Comparison of ENCODE assay signal across 8 cellular contexts in the genomic region with DNA sequence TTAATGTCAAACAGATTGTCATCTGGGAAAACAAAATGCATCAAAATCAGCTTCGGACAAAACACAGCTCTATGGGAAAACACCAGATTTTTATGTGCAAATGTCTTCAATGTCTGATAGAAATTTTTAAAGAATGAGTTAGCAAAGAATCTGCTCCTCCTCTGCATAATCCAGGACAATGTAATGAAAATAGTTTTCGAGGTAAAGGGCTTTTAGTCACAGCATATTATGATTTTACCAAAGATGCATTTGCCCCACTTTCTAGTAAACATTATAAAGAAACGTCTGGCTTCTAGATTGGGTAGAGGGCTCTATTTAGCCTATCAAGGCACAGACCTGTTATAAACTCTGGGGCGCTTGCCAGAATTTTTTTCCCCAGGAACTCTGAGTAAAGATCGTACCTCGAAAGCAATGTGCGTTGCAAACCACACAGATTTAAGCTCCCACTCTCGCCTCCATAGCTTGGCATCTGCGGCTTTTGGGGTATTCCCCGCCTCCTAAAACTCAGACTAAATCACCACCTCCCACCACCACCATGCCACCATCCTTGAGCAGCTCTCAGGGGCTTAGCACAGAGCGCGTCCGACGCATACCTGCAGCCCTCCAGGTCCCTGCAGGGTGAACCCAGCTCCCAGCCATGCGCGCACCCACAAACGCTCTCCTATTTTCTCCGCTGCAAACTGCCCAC. TPM values are rescaled to one million over a fixed set of nuclear protein-coding genes. Genes with fewer than 3 reads are reported as not detected.
DNase-seq lines count a peak whose midpoint lies in the region; ATAC-seq, FAIRE-seq and TF ChIP-seq lines count a peak whose summit lies in the region.

No MANE protein-coding gene starts in this region.

- FAIRE-seq in HepG2 (lab: Jason Lieb, UNC) (no peak), D721Med (lab: Jason Lieb, UNC) (no peak)

- ATAC-seq in SK-N-SH treated with all-trans-retinoic acid at 6 μM for 48 hours (peak; percentile 11; the same call in 2 of the 3 replicates), HepG2 (peak; percentile 35)

- DNase-seq in cardiac muscle cell (ENCODE audit: low read depth in 1 of 2, low spot score in 1 of 2) (peak; percentile 6 to 10), cardiac septum (ENCODE audit: low spot score) (no peak), HepG2 (ENCODE audit: low spot score) (no peak), D721Med (ENCODE audit: insufficient read length, low spot score) (no peak), GM19238 (ENCODE audit: insufficient read length, low spot score) (no peak)
- DNase-seq in stimulated activated CD4-positive, alpha-beta T cell treated with anti-CD3 and anti-CD28 coated beads, TNF-alpha, amount 100 ng/mL, for 48 hours (ENCODE audit: low read depth in 3 of 3) = peak; percentile 10 to 36 (median 15)

- H3K4me3 Mint-ChIP-seq in brain = peak overlapping the region; percentile 88 to 95 (median 88)

- POLR2A ChIA-PET in HepG2 (lab: Yijun Ruan, JAX) = no interaction called here

- H3K27ac ChIP-seq in cardiac muscle cell = no peak overlapping the region
- no peak overlapping the region for H3K27ac ChIP-seq in HepG2 (ENCODE audit: extremely low read length, insufficient read depth, low read length)

- H3K79me2 ChIP-seq in HepG2 (ENCODE audit: insufficient read depth, low read length) = no peaks in the 10 kb centered on the region

- no peak overlapping the region for H2AFZ ChIP-seq in HepG2 (ENCODE audit: low read length)

- H3K9me3 ChIP-seq in cardiac muscle cell (ENCODE audit: low read depth) = no peaks in the 10 kb centered on the region
- H3K9me3 ChIP-seq in HepG2 (ENCODE audit: low read length) = no peaks in the 10 kb centered on the region

- no peak overlapping the region for H3K9ac ChIP-seq in HepG2 (ENCODE audit: insufficient read depth, low read depth, low read length)

- no peak for TF ChIP-seq POLR2A in HepG2 (IDR thresholded peaks at IDR 0.05; ENCODE audit: insufficient read depth in 1 of 2, low read depth in 2 of 2, low read length in 2 of 2)

- 5% methylated on average over 18 of the region's 18 CpGs for WGBS in HepG2 (ENCODE audit: low lambda C conversion rate)

- H4K20me1 ChIP-seq in HepG2 (ENCODE audit: insufficient read depth, low read length) = no peaks in the 10 kb centered on the region

- H3K36me3 ChIP-seq in cardiac muscle cell = no peaks in the 10 kb centered on the region
- H3K36me3 ChIP-seq in HepG2 (replicated peaks in 1 of 2; ENCODE audit: control insufficient read depth in 1 of 2, insufficient read depth in 2 of 2, low read length in 2 of 2) = no peaks in the 10 kb centered on the region

- peak overlapping the region; percentile 94 for H3K4me2 ChIP-seq in HepG2 (ENCODE audit: low read depth, low read length)

- H3K27me3 ChIP-seq in cardiac muscle cell = peaks cover 50% of the 10 kb centered on the region
- peaks cover 0 to 26% of the 10 kb centered on the region in 2 experiments; a peak in 2 of 5 replicates for H3K27me3 ChIP-seq in HepG2 (ENCODE audit: control insufficient read depth in 1 of 2, insufficient read depth in 2 of 2, low read length in 2 of 2)

- H3K9me3 Mint-ChIP-seq in brain = peaks cover 3 to 7% (median 5%) of the 10 kb centered on the region in 5 experiments

- intact Hi-C loops in cardiac septum (cut with DNase I) (no loop called here), HepG2 (cut with micrococcal nuclease; ENCODE audit: unreplicated experiment) (loop anchor here (2.0 to 10.0 kb wide), 2 partner anchors 247 to 383 kb away; partner anchors contain the start of gene ACVR1)

- in situ Hi-C loops in HepG2 (cut with HindIII; ENCODE audit: extremely low pct_ligation_motif_present, low pct_unique_long_range_greater_than_20kb) = no loop called here

- no peaks in the 10 kb centered on the region for H3K36me3 Mint-ChIP-seq in brain

- peaks cover 41% of the 10 kb centered on the region for H3K27me3 Mint-ChIP-seq in brain

- peaks cover 18% of the 10 kb centered on the region for H3K4me1 Mint-ChIP-seq in brain

- peak overlapping the region in 2 of 5 experiments; percentile 70 to 72 for H3K27ac Mint-ChIP-seq in brain

- H3K4me1 ChIP-seq in cardiac muscle cell (ENCODE audit: low read depth) (no peaks in the 10 kb centered on the region), HepG2 (ENCODE audit: insufficient read depth, low read length) (peaks cover 10% of the 10 kb centered on the region)

- TF ChIP-seq EP300 in HepG2 (IDR thresholded peaks at IDR 0.05; ENCODE audit: low read depth in 2 of 2, low read length in 2 of 2) = no peak
- TF ChIP-seq EP300 in HepG2 (CRISPR knock-in tag; IDR thresholded peaks at IDR 0.05; ENCODE audit: borderline replicate concordance) = no peak

- no peak for TF ChIP-seq RAD21 in HepG2 (CRISPR knock-in tag; IDR thresholded peaks at IDR 0.05)

- TF ChIP-seq CTCF in cardiac muscle cell (IDR thresholded peaks at IDR 0.05; ENCODE audit: low read depth, low read length) (no peak), brain (conservative IDR thresholded peaks at IDR 0.05) (no peak), HepG2 (CRISPR knock-in tag; IDR thresholded peaks at IDR 0.05) (no peak), D721Med (IDR thresholded peaks at IDR 0.05; ENCODE audit: insufficient read depth, missing control alignments) (no peak)

- H3K4me3 ChIP-seq in cardiac muscle cell = peak overlapping the region; percentile 56
- peak overlapping the region; percentile 53 to 72 (median 60); a peak in 5 of 6 replicates for H3K4me3 ChIP-seq in HepG2 (replicated peaks in 1 of 3; ENCODE audit: insufficient read depth in 1 of 3, low read depth in 2 of 3, low read length in 3 of 3)

- no TSS peak for BruUV-seq in HepG2 (replicated peaks; lab: Mats Ljungman, UMichigan)

- CTCF ChIA-PET in HepG2 (lab: Yijun Ruan, JAX; ENCODE audit: low intra/inter-chr PET ratio, low total read pairs) = interaction anchor here (1.4 kb wide), 1 partner anchor 382 kb away, joined by 9 read pairs; no protein-coding TSS in a partner anchor

TF ChIP-seq in SK-N-SH treated with all-trans-retinoic acid at 6 μM for 48 hours, 23 proteins besides CTCF, POLR2A, EP300 and RAD21 (continues in another document):
- no peak for TF ChIP-seq ZNF565 (CRISPR knock-in tag; conservative IDR thresholded peaks at IDR 0.05; ENCODE audit: low read depth)

TF ChIP-seq in HepG2, 621 proteins besides CTCF, POLR2A, EP300 and RAD21 (continues in another document):
- TF ChIP-seq, protein P1, sequence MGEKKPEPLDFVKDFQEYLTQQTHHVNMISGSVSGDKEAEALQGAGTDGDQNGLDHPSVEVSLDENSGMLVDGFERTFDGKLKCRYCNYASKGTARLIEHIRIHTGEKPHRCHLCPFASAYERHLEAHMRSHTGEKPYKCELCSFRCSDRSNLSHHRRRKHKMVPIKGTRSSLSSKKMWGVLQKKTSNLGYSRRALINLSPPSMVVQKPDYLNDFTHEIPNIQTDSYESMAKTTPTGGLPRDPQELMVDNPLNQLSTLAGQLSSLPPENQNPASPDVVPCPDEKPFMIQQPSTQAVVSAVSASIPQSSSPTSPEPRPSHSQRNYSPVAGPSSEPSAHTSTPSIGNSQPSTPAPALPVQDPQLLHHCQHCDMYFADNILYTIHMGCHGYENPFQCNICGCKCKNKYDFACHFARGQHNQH (CRISPR knock-in tag; IDR thresholded peaks at IDR 0.05) = no peak
- 0 out of 2 replicates have a peak, but pooled peaks have one; percentile 69 for TF ChIP-seq EZH2 (conservative IDR thresholded peaks at IDR 0.05; ENCODE audit: low read depth, low read length)
- 0 out of 2 replicates have a peak, but pooled peaks have one; percentile 35 for TF ChIP-seq BCL6 (CRISPR knock-in tag; IDR thresholded peaks at IDR 0.05)
- no peak for TF ChIP-seq HCFC1 (IDR thresholded peaks at IDR 0.05; ENCODE audit: low read depth, low read length)
- TF ChIP-seq CREB1 (IDR thresholded peaks at IDR 0.05) = no peak
- no peak for TF ChIP-seq CREB1 (CRISPR knock-in tag; IDR thresholded peaks at IDR 0.05)
- TF ChIP-seq NFIC (IDR thresholded peaks at IDR 0.05; ENCODE audit: low read length) = no peak

RNA-seq across cellular contexts. Expression of gene ACVR1C, which starts 0.9 kb away (rescaled TPM):
- total RNA-seq in cardiac muscle cell (0.04 and 0.09 TPM in 2 replicates), cardiac septum (0.59 TPM), HepG2 (2016; rRNA removed; fragmentation: Illumina TruSeq; extraction: Trizol) (0.59 and 1.0 TPM in 2 replicates)
- polyA plus RNA-seq in cardiac muscle cell (not detected in 2 replicates), brain (ENCODE audit: insufficient read depth, low read depth, low replicate concordance) (0.34 TPM), HepG2 (2011; rRNA removed) (0.05 TPM in 2 replicates)
- total RNA-seq in HepG2 (2016; cell fraction: cytosol; rRNA removed; fragmentation: Illumina TruSeq; extraction: Trizol; ENCODE audit: low read depth) = 0.18 and 0.20 TPM in 2 replicates
- total RNA-seq in HepG2 (2016; cell fraction: insoluble cytoplasmic fraction; rRNA removed; fragmentation: Illumina TruSeq; extraction: Trizol) = 0.33 and 0.61 TPM in 2 replicates
- total RNA-seq in HepG2 (2016; cell fraction: membrane; rRNA removed; fragmentation: Illumina TruSeq; extraction: Trizol) = 0.21 and 0.25 TPM in 2 replicates
- 0.31 and 0.47 TPM in 2 replicates for total RNA-seq in HepG2 (2016; cell fraction: nucleus; rRNA removed; fragmentation: Illumina TruSeq; extraction: Trizol)
- 0.01 and 0.08 TPM in 2 replicates for polyA plus RNA-seq in HepG2 (2011; cell fraction: cytosol; rRNA removed)
- polyA plus RNA-seq in HepG2 (2011; cell fraction: nucleus; rRNA removed) = 0.08 and 0.10 TPM in 2 replicates
- 0.08 TPM in 1 of 2 replicates, not detected in the other for polyA plus RNA-seq in HepG2 (2012)
- polyA plus RNA-seq in HepG2 (2016; cell fraction: cytosol; fragmentation: Illumina TruSeq; extraction: Trizol; ENCODE audit: low read depth) = not detected in 2 replicates
- polyA plus RNA-seq in HepG2 (2016; cell fraction: insoluble cytoplasmic fraction; fragmentation: Illumina TruSeq; extraction: Trizol; ENCODE audit: low read depth) = 0.23 and 0.25 TPM in 2 replicates
- polyA plus RNA-seq in HepG2 (2016; cell fraction: membrane; fragmentation: Illumina TruSeq; extraction: Trizol; ENCODE audit: low read depth) = 0.02 and 0.08 TPM in 2 replicates
- 0.40 and 0.56 TPM in 2 replicates for polyA plus RNA-seq in HepG2 (2016; cell fraction: nucleus; fragmentation: Illumina TruSeq; extraction: Trizol; ENCODE audit: insufficient read depth, low read depth)
- polyA minus RNA-seq in HepG2 (2011; rRNA and poly(A)+ RNA removed; ENCODE audit: low replicate concordance) = not detected in 2 replicates
- 0.09 TPM in 1 of 2 replicates, not detected in the other for polyA minus RNA-seq in HepG2 (2011; cell fraction: cytosol; rRNA and poly(A)+ RNA removed)
- 0.13 and 0.50 TPM in 2 replicates for polyA minus RNA-seq in HepG2 (2011; cell fraction: nucleus; rRNA and poly(A)+ RNA removed)

Comparison
In these comparisons a context has a peak if more than half of its experiments do, and no peak if none do; other contexts are left out.
1. DNase-seq: peak in cardiac muscle cell (2 of 2) and stimulated activated CD4-positive, alpha-beta T cell treated with anti-CD3 and anti-CD28 coated beads, TNF-alpha, amount 100 ng/mL, for 48 hours (3 of 3); none in cardiac septum (single experiment), HepG2 (single experiment), D721Med (single experiment) and GM19238 (single experiment).